1 cellular context compared by ENCODE assay signal in the genomic region with DNA sequence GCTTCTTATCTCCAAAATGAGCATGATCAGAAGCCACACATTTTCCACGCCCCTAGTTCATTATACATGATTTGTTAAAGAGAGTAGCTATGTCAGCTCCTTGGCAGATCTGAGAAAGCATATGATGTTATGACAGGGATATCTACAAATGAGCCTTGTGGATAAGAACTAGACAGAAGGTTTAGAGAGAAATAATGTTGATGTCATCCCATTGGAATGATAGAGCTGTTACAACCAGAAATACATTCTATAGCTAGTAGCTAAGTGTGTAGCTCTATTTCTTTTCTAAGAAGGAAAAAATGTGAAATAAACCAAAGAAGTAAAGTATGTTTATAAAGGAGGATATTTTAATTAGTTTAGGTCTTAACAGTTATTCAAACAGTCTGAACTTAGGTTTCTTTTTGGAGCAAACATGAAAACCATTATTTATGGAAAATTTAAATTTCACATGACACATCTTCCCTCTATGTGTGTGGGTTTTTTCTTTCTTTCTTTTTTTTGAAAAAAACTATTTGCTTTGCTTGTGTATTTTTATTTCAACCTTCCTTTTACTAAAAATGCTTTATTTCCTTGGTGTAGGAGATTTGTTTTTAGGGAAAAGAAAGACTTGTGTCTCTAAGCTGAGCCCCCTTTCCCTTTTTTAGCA.
TF ChIP-seq lines count a peak whose summit lies in the region.

No MANE protein-coding gene starts in this region.

TF ChIP-seq in SK-N-SH, 30 proteins besides CTCF, POLR2A, EP300 and RAD21 (continued from another document):
- TF ChIP-seq, protein P1, sequence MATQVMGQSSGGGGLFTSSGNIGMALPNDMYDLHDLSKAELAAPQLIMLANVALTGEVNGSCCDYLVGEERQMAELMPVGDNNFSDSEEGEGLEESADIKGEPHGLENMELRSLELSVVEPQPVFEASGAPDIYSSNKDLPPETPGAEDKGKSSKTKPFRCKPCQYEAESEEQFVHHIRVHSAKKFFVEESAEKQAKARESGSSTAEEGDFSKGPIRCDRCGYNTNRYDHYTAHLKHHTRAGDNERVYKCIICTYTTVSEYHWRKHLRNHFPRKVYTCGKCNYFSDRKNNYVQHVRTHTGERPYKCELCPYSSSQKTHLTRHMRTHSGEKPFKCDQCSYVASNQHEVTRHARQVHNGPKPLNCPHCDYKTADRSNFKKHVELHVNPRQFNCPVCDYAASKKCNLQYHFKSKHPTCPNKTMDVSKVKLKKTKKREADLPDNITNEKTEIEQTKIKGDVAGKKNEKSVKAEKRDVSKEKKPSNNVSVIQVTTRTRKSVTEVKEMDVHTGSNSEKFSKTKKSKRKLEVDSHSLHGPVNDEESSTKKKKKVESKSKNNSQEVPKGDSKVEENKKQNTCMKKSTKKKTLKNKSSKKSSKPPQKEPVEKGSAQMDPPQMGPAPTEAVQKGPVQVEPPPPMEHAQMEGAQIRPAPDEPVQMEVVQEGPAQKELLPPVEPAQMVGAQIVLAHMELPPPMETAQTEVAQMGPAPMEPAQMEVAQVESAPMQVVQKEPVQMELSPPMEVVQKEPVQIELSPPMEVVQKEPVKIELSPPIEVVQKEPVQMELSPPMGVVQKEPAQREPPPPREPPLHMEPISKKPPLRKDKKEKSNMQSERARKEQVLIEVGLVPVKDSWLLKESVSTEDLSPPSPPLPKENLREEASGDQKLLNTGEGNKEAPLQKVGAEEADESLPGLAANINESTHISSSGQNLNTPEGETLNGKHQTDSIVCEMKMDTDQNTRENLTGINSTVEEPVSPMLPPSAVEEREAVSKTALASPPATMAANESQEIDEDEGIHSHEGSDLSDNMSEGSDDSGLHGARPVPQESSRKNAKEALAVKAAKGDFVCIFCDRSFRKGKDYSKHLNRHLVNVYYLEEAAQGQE (IDR thresholded peaks at IDR 0.05; ENCODE audit: low read depth, low read length), result no peak
- TF ChIP-seq SMC3 (IDR thresholded peaks at IDR 0.05; ENCODE audit: low read depth, low read length) (no peak), RXRA (IDR thresholded peaks at IDR 0.05; ENCODE audit: borderline replicate concordance, low read depth) (no peak), TCF12 (IDR thresholded peaks at IDR 0.05) (peak; percentile 60), RCOR1 (IDR thresholded peaks at IDR 0.05; ENCODE audit: low read length) (no peak), POLR2AphosphoS5 (IDR thresholded peaks at IDR 0.05; ENCODE audit: low read depth, low read length) (no peak; the same call in 1 of the 2 replicates), YY1 (IDR thresholded peaks at IDR 0.05; ENCODE audit: low read depth) (no peak), ELF1 (IDR thresholded peaks at IDR 0.05) (no peak), MXI1 (IDR thresholded peaks at IDR 0.05; ENCODE audit: low read depth, low read length) (no peak), JUND (IDR thresholded peaks at IDR 0.05) (peak; percentile 74; the same call in 1 of the 2 replicates), TAF1 (IDR thresholded peaks at IDR 0.05; ENCODE audit: borderline replicate concordance, low read depth, low read length) (no peak), GABPA (IDR thresholded peaks at IDR 0.05; ENCODE audit: low read depth) (no peak), FOXJ3 (CRISPR knock-in tag; IDR thresholded peaks at IDR 0.05) (no peak), RFX5 (IDR thresholded peaks at IDR 0.05; ENCODE audit: low read length) (no peak), NRF1 (IDR thresholded peaks at IDR 0.05; ENCODE audit: low read depth, low read length) (no peak), FOXM1 (IDR thresholded peaks at IDR 0.05; ENCODE audit: low read depth) (no peak), FOSL2 (IDR thresholded peaks at IDR 0.05; ENCODE audit: borderline replicate concordance, low read depth) (peak; percentile 59), EZH2phosphoT487 (IDR thresholded peaks at IDR 0.05; ENCODE audit: borderline replicate concordance, low read depth) (no peak)
- TF ChIP-seq, protein P2, sequence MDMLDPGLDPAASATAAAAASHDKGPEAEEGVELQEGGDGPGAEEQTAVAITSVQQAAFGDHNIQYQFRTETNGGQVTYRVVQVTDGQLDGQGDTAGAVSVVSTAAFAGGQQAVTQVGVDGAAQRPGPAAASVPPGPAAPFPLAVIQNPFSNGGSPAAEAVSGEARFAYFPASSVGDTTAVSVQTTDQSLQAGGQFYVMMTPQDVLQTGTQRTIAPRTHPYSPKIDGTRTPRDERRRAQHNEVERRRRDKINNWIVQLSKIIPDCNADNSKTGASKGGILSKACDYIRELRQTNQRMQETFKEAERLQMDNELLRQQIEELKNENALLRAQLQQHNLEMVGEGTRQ (IDR thresholded peaks at IDR 0.05; ENCODE audit: borderline replicate concordance, low read depth, low read length), result no peak
- TF ChIP-seq, protein P3, sequence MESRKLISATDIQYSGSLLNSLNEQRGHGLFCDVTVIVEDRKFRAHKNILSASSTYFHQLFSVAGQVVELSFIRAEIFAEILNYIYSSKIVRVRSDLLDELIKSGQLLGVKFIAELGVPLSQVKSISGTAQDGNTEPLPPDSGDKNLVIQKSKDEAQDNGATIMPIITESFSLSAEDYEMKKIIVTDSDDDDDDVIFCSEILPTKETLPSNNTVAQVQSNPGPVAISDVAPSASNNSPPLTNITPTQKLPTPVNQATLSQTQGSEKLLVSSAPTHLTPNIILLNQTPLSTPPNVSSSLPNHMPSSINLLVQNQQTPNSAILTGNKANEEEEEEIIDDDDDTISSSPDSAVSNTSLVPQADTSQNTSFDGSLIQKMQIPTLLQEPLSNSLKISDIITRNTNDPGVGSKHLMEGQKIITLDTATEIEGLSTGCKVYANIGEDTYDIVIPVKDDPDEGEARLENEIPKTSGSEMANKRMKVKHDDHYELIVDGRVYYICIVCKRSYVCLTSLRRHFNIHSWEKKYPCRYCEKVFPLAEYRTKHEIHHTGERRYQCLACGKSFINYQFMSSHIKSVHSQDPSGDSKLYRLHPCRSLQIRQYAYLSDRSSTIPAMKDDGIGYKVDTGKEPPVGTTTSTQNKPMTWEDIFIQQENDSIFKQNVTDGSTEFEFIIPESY (IDR thresholded peaks at IDR 0.05; ENCODE audit: borderline replicate concordance, low read depth), result no peak
- TF ChIP-seq, protein P4, sequence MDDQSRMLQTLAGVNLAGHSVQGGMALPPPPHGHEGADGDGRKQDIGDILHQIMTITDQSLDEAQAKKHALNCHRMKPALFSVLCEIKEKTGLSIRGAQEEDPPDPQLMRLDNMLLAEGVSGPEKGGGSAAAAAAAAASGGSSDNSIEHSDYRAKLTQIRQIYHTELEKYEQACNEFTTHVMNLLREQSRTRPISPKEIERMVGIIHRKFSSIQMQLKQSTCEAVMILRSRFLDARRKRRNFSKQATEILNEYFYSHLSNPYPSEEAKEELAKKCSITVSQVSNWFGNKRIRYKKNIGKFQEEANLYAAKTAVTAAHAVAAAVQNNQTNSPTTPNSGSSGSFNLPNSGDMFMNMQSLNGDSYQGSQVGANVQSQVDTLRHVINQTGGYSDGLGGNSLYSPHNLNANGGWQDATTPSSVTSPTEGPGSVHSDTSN (IDR thresholded peaks at IDR 0.05), result peak; percentile 70
- TF ChIP-seq, protein P5, sequence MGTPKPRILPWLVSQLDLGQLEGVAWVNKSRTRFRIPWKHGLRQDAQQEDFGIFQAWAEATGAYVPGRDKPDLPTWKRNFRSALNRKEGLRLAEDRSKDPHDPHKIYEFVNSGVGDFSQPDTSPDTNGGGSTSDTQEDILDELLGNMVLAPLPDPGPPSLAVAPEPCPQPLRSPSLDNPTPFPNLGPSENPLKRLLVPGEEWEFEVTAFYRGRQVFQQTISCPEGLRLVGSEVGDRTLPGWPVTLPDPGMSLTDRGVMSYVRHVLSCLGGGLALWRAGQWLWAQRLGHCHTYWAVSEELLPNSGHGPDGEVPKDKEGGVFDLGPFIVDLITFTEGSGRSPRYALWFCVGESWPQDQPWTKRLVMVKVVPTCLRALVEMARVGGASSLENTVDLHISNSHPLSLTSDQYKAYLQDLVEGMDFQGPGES (IDR thresholded peaks at IDR 0.05; ENCODE audit: low read depth, low read length), result no peak
